1 cellular context compared by ENCODE assay signal in genomic region chr17:6508519-6509294, GRCh38.
TF ChIP-seq lines count a peak whose summit lies in the region.

No MANE protein-coding gene starts in this region.

TF ChIP-seq in H1, 55 proteins besides CTCF, POLR2A, EP300 and RAD21:
- TF ChIP-seq CBX8 (IDR thresholded peaks at IDR 0.05; ENCODE audit: borderline replicate concordance, low read depth, low read length): no peak
- no peak for TF ChIP-seq TCF12 (IDR thresholded peaks at IDR 0.05; ENCODE audit: low read depth, low read length)
- no peak for TF ChIP-seq CTBP2 (IDR thresholded peaks at IDR 0.05; ENCODE audit: borderline replicate concordance, insufficient read depth, insufficient read length, low read length)
- no peak for TF ChIP-seq CEBPB (IDR thresholded peaks at IDR 0.05; ENCODE audit: low read depth, low read length)
- TF ChIP-seq USF2 (IDR thresholded peaks at IDR 0.05; ENCODE audit: low read length): no peak
- TF ChIP-seq EGR1 (IDR thresholded peaks at IDR 0.05; ENCODE audit: borderline replicate concordance, low read depth, low read length): no peak
- no peak for TF ChIP-seq POLR2AphosphoS5 (IDR thresholded peaks at IDR 0.05; ENCODE audit: low read depth, low read length)
- TF ChIP-seq RBBP5 (IDR thresholded peaks at IDR 0.05; ENCODE audit: borderline replicate concordance, low read depth, low read length): no peak
- TF ChIP-seq SIRT6 (IDR thresholded peaks at IDR 0.05; ENCODE audit: low read length): no peak
- TF ChIP-seq TAF1 (IDR thresholded peaks at IDR 0.05; ENCODE audit: low read depth, low read length): no peak
- no peak for TF ChIP-seq E2F6 (IDR thresholded peaks at IDR 0.05)
- TF ChIP-seq CHD2 (IDR thresholded peaks at IDR 0.05; ENCODE audit: low read length): no peak
- no peak for TF ChIP-seq EZH2 (IDR thresholded peaks at IDR 0.05; ENCODE audit: low read depth, low read length, severe bottlenecking)
- no peak for TF ChIP-seq CBX5 (IDR thresholded peaks at IDR 0.05; ENCODE audit: low read depth, low read length)
- no peak for TF ChIP-seq SAP30 (IDR thresholded peaks at IDR 0.05; ENCODE audit: insufficient read depth, insufficient replicate concordance, low read length)
- TF ChIP-seq SIN3A (conservative IDR thresholded peaks at IDR 0.05 in 1 of 2, IDR thresholded peaks at IDR 0.05 in 1 of 2; ENCODE audit: low read depth in 1 of 2, low read length in 2 of 2): no peak
- no peak for TF ChIP-seq KDM1A (IDR thresholded peaks at IDR 0.05; ENCODE audit: borderline replicate concordance, low read length)
- no peak for TF ChIP-seq GABPA (IDR thresholded peaks at IDR 0.05; ENCODE audit: borderline replicate concordance, insufficient read depth, low read length)
TF ChIP-seq in H1: peak in this region for 0.
